In genomic region chr3:12624056-12624455, GRCh38 we compare ENCODE assay signal across 27 cellular contexts. TPM values are rescaled to one million over a fixed set of nuclear protein-coding genes. Genes with fewer than 3 reads are reported as not detected.
DNase-seq lines count a peak whose midpoint lies in the region; ATAC-seq and TF ChIP-seq lines count a peak whose summit lies in the region.
"Had no signal": no experiment of that assay in that cellular context is flagged by ENCODE, and none has a peak within 500 bp of the region (broad histone marks: within the 10 kb centered on the region; RNA-seq: fewer than 3 reads in every experiment).

No MANE protein-coding gene starts in this region.

- TF ChIP-seq CTCF in glutamatergic neuron (IDR thresholded peaks at IDR 0.05; ENCODE audit: partially characterized antibody, unreplicated experiment) (no peak), parathyroid adenoma (IDR thresholded peaks at IDR 0.05) (no peak), A673 (conservative IDR thresholded peaks at IDR 0.05; ENCODE audit: low read depth, low read length) (no peak)

- no peak overlapping the region for H3K4me3 ChIP-seq in CD4-positive, alpha-beta memory T cell (ENCODE audit: low read length in 2 of 2)
- H3K4me3 ChIP-seq in parathyroid adenoma (ENCODE audit: low read depth, low read length): no peak overlapping the region
- H3K4me3 ChIP-seq in A673 (ENCODE audit: low read depth, low read length, poor library complexity, severe bottlenecking): no peak overlapping the region
- H3K4me3 ChIP-seq: A549, coronary artery, skin epidermis, suprapubic skin had no signal

- no peak overlapping the region for H3K4me3 Mint-ChIP-seq in activated T-cell treated with anti-CD3 and anti-CD28 coated beads, Interleukin-2, amount 50 U/mL, for 72 hours
- no peak overlapping the region for H3K4me3 Mint-ChIP-seq in activated T-cell treated with anti-CD3 and anti-CD28 coated beads, Interleukin-2, amount 50 U/mL, for 4 hours
- peak overlapping the region in 3 of 8 donors; percentile 23 to 67 (median 48) for H3K4me3 Mint-ChIP-seq in CD4-positive, alpha-beta memory T cell
- no peak overlapping the region for H3K4me3 Mint-ChIP-seq in glutamatergic neuron (ENCODE audit: unreplicated experiment)
- H3K4me3 Mint-ChIP-seq: activated B cell treated with CpG ODN at 0.5 μM for 24 hours; activated naive CD8-positive, alpha-beta T cell treated with anti-CD3 and anti-CD28 coated beads, Interleukin-2, amount 10 ng/mL, durations not matched to agents 7 days and 5 days; stimulated activated naive B cell treated with anti-CD40 and anti-IgM and Interleukin-4, amounts not matched to agents 10 μg/mL and 1 μg/mL and 100 μg/mL, for 72 hours had no signal

- no peaks in the 10 kb centered on the region for H3K27me3 ChIP-seq in CD4-positive, alpha-beta memory T cell (ENCODE audit: insufficient read depth, low read length)
- H3K27me3 ChIP-seq in parathyroid adenoma (ENCODE audit: control insufficient read depth, insufficient read depth, low read length) (no peaks in the 10 kb centered on the region), A673 (replicated peaks; ENCODE audit: insufficient read depth, low read depth, low read length, poor library complexity) (no peaks in the 10 kb centered on the region)
- H3K27me3 ChIP-seq: suprapubic skin had no signal

- ATAC-seq in activated T-cell treated with anti-CD3 and anti-CD28 coated beads, Interleukin-2, amount 50 U/mL, for 72 hours (replicated peaks in 1 of 2): no peak
- ATAC-seq in activated T-cell treated with anti-CD3 and anti-CD28 coated beads, Interleukin-2, amount 50 U/mL, for 4 hours: no peak
- ATAC-seq: A549; effector memory CD8-positive, alpha-beta T cell; stimulated activated naive B cell treated with anti-CD40 and anti-IgM and Interleukin-4, amounts not matched to agents 10 μg/mL and 1 μg/mL and 100 μg/mL, for 72 hours had no signal

- no peak overlapping the region for H3K27ac ChIP-seq in CD4-positive, alpha-beta memory T cell (ENCODE audit: low read depth, low read length)
- no peak overlapping the region for H3K27ac ChIP-seq in parathyroid adenoma
- H3K27ac ChIP-seq in A673 (ENCODE audit: low read depth, low read length, poor library complexity, severe bottlenecking): no peak overlapping the region
- H3K27ac ChIP-seq: A549, coronary artery, skin epidermis, suprapubic skin had no signal

- no peaks in the 10 kb centered on the region for H3K9me3 ChIP-seq in CD4-positive, alpha-beta memory T cell (ENCODE audit: control insufficient read depth in 1 of 2, low read length in 2 of 2)
- H3K9me3 ChIP-seq in parathyroid adenoma (ENCODE audit: control insufficient read depth, low read length): no peaks in the 10 kb centered on the region
- H3K9me3 ChIP-seq in A673 (ENCODE audit: low read depth, low read length, poor library complexity, severe bottlenecking): no peaks in the 10 kb centered on the region
- H3K9me3 ChIP-seq: A549, Caco-2, suprapubic skin had no signal

- H3K27ac Mint-ChIP-seq in activated T-cell treated with anti-CD3 and anti-CD28 coated beads, Interleukin-2, amount 50 U/mL, for 72 hours: peak overlapping the region; percentile 34
- H3K27ac Mint-ChIP-seq in CD4-positive, alpha-beta memory T cell: peak overlapping the region in 5 of 7 donors; percentile 0 to 76 (median 54)
- H3K27ac Mint-ChIP-seq in glutamatergic neuron (ENCODE audit: unreplicated experiment): peak overlapping the region; percentile 0
- H3K27ac Mint-ChIP-seq: activated B cell treated with CpG ODN at 0.5 μM for 24 hours; activated naive CD8-positive, alpha-beta T cell treated with anti-CD3 and anti-CD28 coated beads, Interleukin-2, amount 10 ng/mL, durations not matched to agents 7 days and 5 days had no signal

- POLR2A ChIA-PET in CD4-positive, alpha-beta memory T cell (lab: Charles Lee; ENCODE audit: partially characterized antibody): interaction anchor here (4.0 kb wide), 1 partner anchor 40 kb away, joined by 11 read pairs; the partner anchor contains the start of gene RAF1
- POLR2A ChIA-PET in A673 (lab: Charles Lee; ENCODE audit: low non-redundant PET): interaction anchor here (0.6 kb wide), 1 partner anchor 214 kb away, joined by 4 read pairs; no protein-coding TSS in a partner anchor

- H3K4me2 ChIP-seq in parathyroid adenoma (ENCODE audit: low read length): peak overlapping the region; percentile 0
- H3K4me2 ChIP-seq: A549 had no signal

- DNase-seq in activated T-cell treated with anti-CD3 and anti-CD28 coated beads, Interleukin-2, amount 50 U/mL, for 72 hours: no peak
- DNase-seq in activated T-cell treated with anti-CD3 and anti-CD28 coated beads, Interleukin-2, amount 50 U/mL, for 4 hours: no peak
- DNase-seq in CD4-positive, alpha-beta memory T cell: no peak
- no peak for DNase-seq in glutamatergic neuron
- DNase-seq in MV-4-11 (lab: John Stamatoyannopoulos, UW): no peak
- no peak for DNase-seq in AML-193 (lab: John Stamatoyannopoulos, UW)
- DNase-seq in A673 (ENCODE audit: low spot score): no peak
- DNase-seq: activated B cell treated with CpG ODN at 0.5 μM for 24 hours; activated CD4-positive, alpha-beta T cell treated with anti-CD3 and anti-CD28 coated beads, Interleukin-2, amount 50 U/mL, for 48 hours; activated CD8-positive, alpha-beta memory T cell treated with anti-CD3 and anti-CD28 coated beads, Interleukin-2, amount 50 U/mL, for 4 hours; activated effector memory CD4-positive, alpha-beta T cell treated with Interleukin-2 at 50 U/mL for 16 hours; activated naive CD8-positive, alpha-beta T cell treated with anti-CD3 and anti-CD28 coated beads, Interleukin-2, amount 10 ng/mL, durations not matched to agents 7 days and 5 days; Caco-2; effector memory CD8-positive, alpha-beta T cell; islet precursor cell; NCI-H2107; NCI-H446; NCI-H82; stimulated activated naive B cell treated with anti-CD40 and anti-IgM and Interleukin-4, amounts not matched to agents 10 μg/mL and 1 μg/mL and 100 μg/mL, for 72 hours; SW 1271; T1000 had no signal

- peaks cover 51% of the 10 kb centered on the region for H3K4me1 ChIP-seq in CD4-positive, alpha-beta memory T cell (ENCODE audit: insufficient read depth, low read length)
- peaks cover under 1% of the 10 kb centered on the region for H3K4me1 ChIP-seq in parathyroid adenoma
- peaks cover 3% of the 10 kb centered on the region for H3K4me1 ChIP-seq in A673 (ENCODE audit: insufficient read depth, low read length, poor library complexity, severe bottlenecking)

- H3K36me3 Mint-ChIP-seq in activated T-cell treated with anti-CD3 and anti-CD28 coated beads, Interleukin-2, amount 50 U/mL, for 72 hours (ENCODE audit: insufficient read depth in 2 of 2): no peaks in the 10 kb centered on the region
- H3K36me3 Mint-ChIP-seq in activated T-cell treated with anti-CD3 and anti-CD28 coated beads, Interleukin-2, amount 50 U/mL, for 4 hours (ENCODE audit: insufficient read depth): no peaks in the 10 kb centered on the region
- H3K36me3 Mint-ChIP-seq in CD4-positive, alpha-beta memory T cell: peaks cover 0 to 6% of the 10 kb centered on the region in 2 donors
- no peaks in the 10 kb centered on the region for H3K36me3 Mint-ChIP-seq in glutamatergic neuron (ENCODE audit: unreplicated experiment)

- H3K27me3 Mint-ChIP-seq in activated T-cell treated with anti-CD3 and anti-CD28 coated beads, Interleukin-2, amount 50 U/mL, for 72 hours (ENCODE audit: low read depth): no peaks in the 10 kb centered on the region
- H3K27me3 Mint-ChIP-seq in activated T-cell treated with anti-CD3 and anti-CD28 coated beads, Interleukin-2, amount 50 U/mL, for 4 hours (ENCODE audit: low read depth): no peaks in the 10 kb centered on the region
- no peaks in the 10 kb centered on the region for H3K27me3 Mint-ChIP-seq in CD4-positive, alpha-beta memory T cell
- H3K27me3 Mint-ChIP-seq in glutamatergic neuron (ENCODE audit: unreplicated experiment): peaks cover 2% of the 10 kb centered on the region
- H3K27me3 Mint-ChIP-seq: activated B cell treated with CpG ODN at 0.5 μM for 24 hours; activated naive CD8-positive, alpha-beta T cell treated with anti-CD3 and anti-CD28 coated beads, Interleukin-2, amount 10 ng/mL, durations not matched to agents 7 days and 5 days; effector memory CD8-positive, alpha-beta T cell; IgD-negative memory B cell; stimulated activated naive B cell treated with anti-CD40 and anti-IgM and Interleukin-4, amounts not matched to agents 10 μg/mL and 1 μg/mL and 100 μg/mL, for 72 hours had no signal

- no TSS peak for BruUV-seq in A673 (replicated peaks; lab: Mats Ljungman, UMichigan)

- H3K79me2 ChIP-seq in parathyroid adenoma: peaks cover 46% of the 10 kb centered on the region

- H3K36me3 ChIP-seq in CD4-positive, alpha-beta memory T cell (ENCODE audit: insufficient read depth, low read length): no peaks in the 10 kb centered on the region
- H3K36me3 ChIP-seq in parathyroid adenoma (ENCODE audit: control insufficient read depth, insufficient read depth, low read length) (no peaks in the 10 kb centered on the region), A673 (ENCODE audit: insufficient read depth, low read length, poor library complexity, severe bottlenecking) (no peaks in the 10 kb centered on the region)
- H3K36me3 ChIP-seq: suprapubic skin had no signal

- intact Hi-C loops in CD4-positive, alpha-beta memory T cell (cut with micrococcal nuclease): no loop called here
- intact Hi-C loops in A673 (cut with micrococcal nuclease; ENCODE audit: unreplicated experiment): no loop called here

- no peak overlapping the region for H3K9ac ChIP-seq in parathyroid adenoma

- no peaks in the 10 kb centered on the region for H3K9me3 Mint-ChIP-seq in activated T-cell treated with anti-CD3 and anti-CD28 coated beads, Interleukin-2, amount 50 U/mL, for 72 hours
- H3K9me3 Mint-ChIP-seq in activated T-cell treated with anti-CD3 and anti-CD28 coated beads, Interleukin-2, amount 50 U/mL, for 4 hours: no peaks in the 10 kb centered on the region
- no peaks in the 10 kb centered on the region for H3K9me3 Mint-ChIP-seq in CD4-positive, alpha-beta memory T cell
- peaks cover 2% of the 10 kb centered on the region for H3K9me3 Mint-ChIP-seq in glutamatergic neuron (ENCODE audit: unreplicated experiment)
- H3K9me3 Mint-ChIP-seq: activated B cell treated with CpG ODN at 0.5 μM for 24 hours; activated naive CD8-positive, alpha-beta T cell treated with anti-CD3 and anti-CD28 coated beads, Interleukin-2, amount 10 ng/mL, durations not matched to agents 7 days and 5 days; effector memory CD8-positive, alpha-beta T cell; IgD-negative memory B cell; stimulated activated naive B cell treated with anti-CD40 and anti-IgM and Interleukin-4, amounts not matched to agents 10 μg/mL and 1 μg/mL and 100 μg/mL, for 72 hours had no signal

- CTCF ChIA-PET in CD4-positive, alpha-beta memory T cell (lab: Charles Lee; ENCODE audit: partially characterized antibody): no interaction called here
- CTCF ChIA-PET in A673 (lab: Charles Lee): no interaction called here

- H3K4me1 Mint-ChIP-seq in activated T-cell treated with anti-CD3 and anti-CD28 coated beads, Interleukin-2, amount 50 U/mL, for 72 hours (ENCODE audit: low read depth): peaks cover 52% of the 10 kb centered on the region
- peaks cover 56% of the 10 kb centered on the region for H3K4me1 Mint-ChIP-seq in activated T-cell treated with anti-CD3 and anti-CD28 coated beads, Interleukin-2, amount 50 U/mL, for 4 hours (ENCODE audit: low read depth)
- H3K4me1 Mint-ChIP-seq in CD4-positive, alpha-beta memory T cell: peaks cover 36 to 70% (median 52%) of the 10 kb centered on the region in 4 donors
- peaks cover 7% of the 10 kb centered on the region for H3K4me1 Mint-ChIP-seq in glutamatergic neuron (ENCODE audit: low read depth, unreplicated experiment)

- no peak overlapping the region for H2AFZ ChIP-seq in parathyroid adenoma

RNA-seq across cellular contexts. Expression of gene RAF1, which starts 39.9 kb away (rescaled TPM):
- 10 to 100 TPM; 74.5 to 76.3 TPM for total RNA-seq in activated T-cell treated with anti-CD3 and anti-CD28 coated beads, Interleukin-2, amount 50 U/mL, for 72 hours
- total RNA-seq in activated T-cell treated with anti-CD3 and anti-CD28 coated beads, Interleukin-2, amount 50 U/mL, for 4 hours: 100 to 1,000 TPM in 2 of 3 donors, 10 to 100 TPM in 1; 97.2 to 104 (median 100) TPM
- total RNA-seq in CD4-positive, alpha-beta memory T cell: 100 to 1,000 TPM; 116 to 120 TPM
- polyA plus RNA-seq in CD4-positive, alpha-beta memory T cell: 10 to 100 TPM; 54.1 to 74.0 TPM
- total RNA-seq in glutamatergic neuron (ENCODE audit: unreplicated experiment) (185 TPM), A673 (2021) (127 and 130 TPM in 2 replicates)

Comparison
In these comparisons a context has a peak if more than half of its experiments do, and no peak if none do; other contexts are left out.
1. H3K27ac Mint-ChIP-seq: peak in every context shown above with its lines; median percentile 54 in CD4-positive, alpha-beta memory T cell; 34 in activated T-cell treated with anti-CD3 and anti-CD28 coated beads, Interleukin-2, amount 50 U/mL, for 72 hours; 0 in glutamatergic neuron.